16 cellular contexts compared by ENCODE assay signal in the genomic region with DNA sequence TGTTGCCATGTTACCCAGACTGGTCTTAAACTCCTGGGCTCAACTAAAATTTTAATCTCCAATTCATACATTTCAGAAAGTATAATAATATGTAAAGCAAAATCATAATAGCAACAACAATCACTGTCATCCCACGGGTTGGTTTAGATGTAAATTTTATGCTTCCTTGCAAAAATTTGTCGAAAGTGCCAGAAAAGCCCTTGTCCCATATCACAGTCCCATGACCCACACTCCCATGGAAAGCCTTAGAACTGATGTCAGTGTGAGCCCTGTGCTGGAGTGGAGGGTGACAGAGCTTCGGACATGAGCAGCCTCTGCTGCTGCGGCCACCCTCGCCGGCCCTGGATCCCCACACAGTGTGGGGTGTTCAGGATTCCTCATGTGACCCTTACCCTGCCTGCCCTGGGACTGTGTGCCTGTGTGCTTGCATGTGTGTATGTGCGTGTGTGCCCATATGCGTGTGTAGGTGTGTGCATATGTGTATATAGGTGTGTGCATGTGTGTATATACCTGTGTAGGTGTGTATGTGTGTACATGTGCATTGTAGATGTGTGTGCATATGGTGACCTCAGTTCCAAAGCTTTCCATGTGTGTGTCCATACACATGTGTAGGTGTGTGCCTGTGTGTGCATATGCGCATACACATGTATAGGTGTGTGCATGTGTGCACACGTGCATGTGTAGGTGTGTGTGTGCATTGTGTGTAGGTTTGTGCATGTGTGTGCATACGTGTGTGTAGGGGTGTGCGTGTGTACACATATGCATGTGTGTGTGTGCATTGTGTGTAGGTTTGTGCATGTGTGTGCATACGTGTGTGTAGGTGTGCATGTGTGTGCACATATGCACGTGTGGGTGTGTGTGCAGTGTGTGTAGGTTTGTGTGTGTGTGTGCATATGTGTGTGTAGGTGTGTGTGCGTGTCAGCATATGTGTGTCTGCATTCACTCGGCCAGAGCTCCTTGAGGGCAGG.
"Had no signal": no experiment of that assay in that cellular context is flagged by ENCODE, and none has a peak within 500 bp of the region (broad histone marks: within the 10 kb centered on the region; RNA-seq: fewer than 3 reads in every experiment).

No MANE protein-coding gene starts in this region.

- H3K9me3 ChIP-seq: ovary, testis, vagina had no signal

- ATAC-seq: left cardiac atrium; stimulated activated naive CD8-positive, alpha-beta T cell treated with anti-CD3 and anti-CD28 coated beads, Interleukin-15, Interleukin-2, amounts not matched to agents 100 U/mL and 50 U/mL, for 24 hours had no signal

- H3K27ac Mint-ChIP-seq: activated B cell treated with CpG ODN at 0.5 μM for 24 hours; activated CD4-positive, alpha-beta T cell treated with anti-CD3 and anti-CD28 coated beads, Interleukin-2, amount 10 ng/mL, durations not matched to agents 24 days and 14 days; nephron had no signal

- H3K27me3 ChIP-seq: ovary, testis, vagina had no signal

- H3K4me3 ChIP-seq: ovary, vagina had no signal

- DNase-seq: activated B cell treated with CpG ODN at 0.5 μM for 24 hours; activated CD4-positive, alpha-beta T cell treated with anti-CD3 and anti-CD28 coated beads, Interleukin-2, amount 10 ng/mL, durations not matched to agents 24 days and 14 days; activated naive CD4-positive, alpha-beta T cell treated with Interleukin-2 at 50 U/mL for 16 hours; central memory CD4-positive, alpha-beta T cell; cortex of kidney; effector memory CD4-positive, alpha-beta T cell; immature natural killer cell; left cardiac atrium; stimulated activated CD4-positive, alpha-beta T cell treated with anti-CD3 and anti-CD28 coated beads, Interleukin-4, amount 100 ng/mL, for 1 hour; stimulated activated CD8-positive, alpha-beta memory T cell treated with anti-CD3 and anti-CD28 coated beads, Interleukin-4, amount 100 ng/mL, for 48 hours; stimulated activated naive CD8-positive, alpha-beta T cell treated with anti-CD3 and anti-CD28 coated beads, Interleukin-15, Interleukin-2, amounts not matched to agents 100 U/mL and 50 U/mL, for 24 hours had no signal

- H3K4me1 ChIP-seq: vagina had no signal

- H3K9me3 Mint-ChIP-seq: activated B cell treated with CpG ODN at 0.5 μM for 24 hours; activated CD4-positive, alpha-beta T cell treated with anti-CD3 and anti-CD28 coated beads, Interleukin-2, amount 10 ng/mL, durations not matched to agents 24 days and 14 days; immature natural killer cell; nephron had no signal

- H3K27me3 Mint-ChIP-seq: activated B cell treated with CpG ODN at 0.5 μM for 24 hours; activated CD4-positive, alpha-beta T cell treated with anti-CD3 and anti-CD28 coated beads, Interleukin-2, amount 10 ng/mL, durations not matched to agents 24 days and 14 days had no signal

- H3K27ac ChIP-seq: epithelial cell of prostate, ovary, vagina had no signal

- H3K4me3 Mint-ChIP-seq: activated B cell treated with CpG ODN at 0.5 μM for 24 hours; activated CD4-positive, alpha-beta T cell treated with anti-CD3 and anti-CD28 coated beads, Interleukin-2, amount 10 ng/mL, durations not matched to agents 24 days and 14 days; immature natural killer cell; nephron had no signal

- H3K36me3 ChIP-seq: ovary, vagina had no signal

- H3K36me3 Mint-ChIP-seq: immature natural killer cell had no signal
